Comparison of ENCODE assay signal across 10 cellular contexts in the genomic region with DNA sequence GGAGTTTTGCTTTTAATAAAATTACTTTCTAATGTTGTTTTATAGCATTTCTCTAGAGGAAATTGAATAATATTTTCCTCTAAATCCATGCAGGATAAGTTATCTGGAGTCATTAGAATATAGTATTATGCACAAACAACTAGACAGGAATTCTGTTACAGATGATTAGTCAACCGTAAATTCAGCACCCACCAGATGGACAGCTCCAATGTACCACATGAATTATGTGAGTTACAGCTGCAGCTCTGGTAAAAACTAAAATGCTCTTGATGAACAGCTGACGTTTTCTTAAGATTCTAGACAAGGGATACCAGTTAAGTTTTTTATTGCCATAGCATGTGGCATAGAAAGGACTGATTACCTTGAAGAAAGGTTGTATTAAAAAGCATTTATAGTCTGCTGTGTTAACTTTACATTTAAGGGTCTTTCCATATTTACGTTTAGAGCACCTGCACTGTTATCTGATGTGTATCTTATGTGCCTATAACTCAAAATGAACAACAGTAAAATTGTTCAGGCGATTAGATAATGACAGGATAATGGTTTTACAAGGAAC.
DNase-seq lines count a peak whose midpoint lies in the region; ATAC-seq, FAIRE-seq and TF ChIP-seq lines count a peak whose summit lies in the region.
"Had no signal": no experiment of that assay in that cellular context is flagged by ENCODE, and none has a peak within 500 bp of the region (broad histone marks: within the 10 kb centered on the region; RNA-seq: fewer than 3 reads in every experiment).

No MANE protein-coding gene starts in this region.

- H3K4me3 ChIP-seq in epithelial cell of esophagus (ENCODE audit: low read length) = no peak overlapping the region

- FAIRE-seq in urothelium cell line (lab: Jason Lieb, UNC) = no peak
- FAIRE-seq: H1 had no signal

- no peaks in the 10 kb centered on the region for H3K36me3 Mint-ChIP-seq in activated naive CD8-positive, alpha-beta T cell treated with anti-CD3 and anti-CD28 coated beads, Interleukin-2, amount 50 U/mL, for 24 hours (ENCODE audit: low read depth)
- H3K36me3 Mint-ChIP-seq: memory B cell had no signal

- no peak overlapping the region for H3K4me3 Mint-ChIP-seq in activated naive CD8-positive, alpha-beta T cell treated with anti-CD3 and anti-CD28 coated beads, Interleukin-2, amount 50 U/mL, for 24 hours
- H3K4me3 Mint-ChIP-seq: memory B cell had no signal

- intact Hi-C loops in left cardiac atrium (cut with DNase I) (no loop called here), left ventricle myocardium superior (cut with micrococcal nuclease) (no loop called here)

- peak; percentile 20 for DNase-seq in left cardiac atrium
- no peak for DNase-seq in left ventricle myocardium superior
- peak; percentile 79 for DNase-seq in NCI-H748 (lab: John Stamatoyannopoulos, UW; ENCODE audit: unreplicated experiment)
- peak; percentile 56 for DNase-seq in epithelial cell of esophagus (ENCODE audit: low read depth)
- DNase-seq in urothelium cell line (ENCODE audit: low spot score) = peak; percentile 17
- no peak for DNase-seq in stimulated activated CD4-positive, alpha-beta T cell treated with anti-CD3 and anti-CD28 coated beads, Interleukin-4, amount 100 ng/mL, for 1 hour
- DNase-seq in activated naive CD8-positive, alpha-beta T cell treated with anti-CD3 and anti-CD28 coated beads, Interleukin-2, amount 50 U/mL, for 24 hours = no peak

- H3K27ac Mint-ChIP-seq in activated naive CD8-positive, alpha-beta T cell treated with anti-CD3 and anti-CD28 coated beads, Interleukin-2, amount 50 U/mL, for 24 hours = no peak overlapping the region
- H3K27ac Mint-ChIP-seq: memory B cell had no signal

- peaks cover 19% of the 10 kb centered on the region for H3K9me3 Mint-ChIP-seq in activated naive CD8-positive, alpha-beta T cell treated with anti-CD3 and anti-CD28 coated beads, Interleukin-2, amount 50 U/mL, for 24 hours

- no peaks in the 10 kb centered on the region for H3K4me1 Mint-ChIP-seq in activated naive CD8-positive, alpha-beta T cell treated with anti-CD3 and anti-CD28 coated beads, Interleukin-2, amount 50 U/mL, for 24 hours
- H3K4me1 Mint-ChIP-seq: memory B cell had no signal

- no peak for ATAC-seq in left cardiac atrium
- ATAC-seq in left ventricle myocardium superior = no peak
- no peak for ATAC-seq in HG02852 (IDR thresholded peaks at IDR 0.05; ENCODE audit: unreplicated experiment)
- no peak for ATAC-seq in activated naive CD8-positive, alpha-beta T cell treated with anti-CD3 and anti-CD28 coated beads, Interleukin-2, amount 50 U/mL, for 24 hours

- TF ChIP-seq CTCF in epithelial cell of esophagus (IDR thresholded peaks at IDR 0.05; ENCODE audit: insufficient read depth, low read depth, low read length, missing control alignments) = no peak

- no peaks in the 10 kb centered on the region for H3K27me3 Mint-ChIP-seq in activated naive CD8-positive, alpha-beta T cell treated with anti-CD3 and anti-CD28 coated beads, Interleukin-2, amount 50 U/mL, for 24 hours
- H3K27me3 Mint-ChIP-seq: memory B cell had no signal

Comparison
In these comparisons a context has a peak if more than half of its experiments do, and no peak if none do; other contexts are left out.
1. DNase-seq: peak in left cardiac atrium (single experiment), NCI-H748 (single experiment), epithelial cell of esophagus (single experiment) and urothelium cell line (single experiment); none in left ventricle myocardium superior (single experiment), stimulated activated CD4-positive, alpha-beta T cell treated with anti-CD3 and anti-CD28 coated beads, Interleukin-4, amount 100 ng/mL, for 1 hour (single experiment) and activated naive CD8-positive, alpha-beta T cell treated with anti-CD3 and anti-CD28 coated beads, Interleukin-2, amount 50 U/mL, for 24 hours (single experiment).